1 cellular context compared by ENCODE assay signal in the genomic region with DNA sequence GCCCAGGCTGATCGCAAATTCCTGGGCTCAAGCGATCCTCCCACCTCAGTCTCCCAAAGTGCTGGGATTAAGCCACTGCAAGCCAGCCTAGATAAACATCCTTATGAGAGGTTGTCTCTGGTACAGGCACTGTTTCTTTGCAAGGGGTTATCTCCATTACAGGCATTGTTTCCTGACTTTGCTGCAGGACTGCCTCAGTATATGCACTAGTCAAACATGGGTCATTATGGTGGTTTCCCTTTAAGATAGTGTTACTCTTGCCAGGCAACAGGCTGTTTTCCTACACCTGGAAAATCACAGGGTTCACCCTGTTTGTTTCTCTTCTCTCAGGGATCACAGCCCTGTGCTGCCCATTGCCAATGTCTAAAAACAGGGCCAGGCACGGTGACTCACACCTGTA.
TF ChIP-seq lines count a peak whose summit lies in the region.

No MANE protein-coding gene starts in this region.

TF ChIP-seq in endothelial cell of umbilical vein, 7 proteins besides CTCF, POLR2A, EP300 and RAD21:
- TF ChIP-seq EZH2 (IDR thresholded peaks at IDR 0.05; ENCODE audit: borderline replicate concordance, low read depth, low read length, severe bottlenecking) (no peak), JUN (IDR thresholded peaks at IDR 0.05; ENCODE audit: borderline replicate concordance, insufficient read depth, insufficient read length, low read depth) (no peak), FOS (IDR thresholded peaks at IDR 0.05; ENCODE audit: borderline replicate concordance, insufficient read depth, low read length) (no peak), MYC (IDR thresholded peaks at IDR 0.05; ENCODE audit: low read depth, low read length) (no peak), GATA2 (IDR thresholded peaks at IDR 0.05; ENCODE audit: insufficient read depth, insufficient read length, low read depth, low read length) (peak; percentile 60), POLR2AphosphoS5 (IDR thresholded peaks at IDR 0.05; ENCODE audit: insufficient read depth, low read depth, low read length) (peak; percentile 23)
- TF ChIP-seq, protein P1, sequence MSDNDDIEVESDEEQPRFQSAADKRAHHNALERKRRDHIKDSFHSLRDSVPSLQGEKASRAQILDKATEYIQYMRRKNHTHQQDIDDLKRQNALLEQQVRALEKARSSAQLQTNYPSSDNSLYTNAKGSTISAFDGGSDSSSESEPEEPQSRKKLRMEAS (IDR thresholded peaks at IDR 0.05; ENCODE audit: insufficient read depth, insufficient read length) = no peak
